ENCODE assay signal across 11 cellular contexts in the genomic region with DNA sequence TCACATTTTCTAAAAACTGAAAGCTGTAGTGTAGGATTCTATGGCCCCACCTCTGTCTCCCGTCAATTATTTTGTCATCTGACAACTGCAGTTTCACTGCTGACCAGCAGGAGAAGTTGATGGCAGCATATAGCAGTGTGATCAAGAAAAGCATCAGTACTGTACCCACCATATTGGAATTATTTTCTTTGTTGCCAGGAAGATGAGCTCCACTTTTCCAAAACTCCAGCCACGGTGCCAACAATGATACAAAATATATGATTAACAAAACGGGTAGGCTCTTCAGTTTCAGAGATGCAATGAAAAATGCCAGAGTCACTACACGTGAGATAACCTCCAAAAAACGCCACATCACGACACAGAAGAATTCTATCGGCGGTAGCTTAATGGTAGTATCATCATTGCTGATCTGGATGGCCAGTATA. TPM values are rescaled to one million over a fixed set of nuclear protein-coding genes. Genes with fewer than 3 reads are reported as not detected.
DNase-seq lines count a peak whose midpoint lies in the region; ATAC-seq and TF ChIP-seq lines count a peak whose summit lies in the region.
"Had no signal": no experiment of that assay in that cellular context is flagged by ENCODE, and none has a peak within 500 bp of the region (broad histone marks: within the 10 kb centered on the region; RNA-seq: fewer than 3 reads in every experiment).

No MANE protein-coding gene starts in this region.

- peak; percentile 28; the same call in 1 of the 2 replicates for TF ChIP-seq CTCF in WTC11 (IDR thresholded peaks at IDR 0.05)

- no peak overlapping the region for H2AK5ac ChIP-seq in trophoblast cell (ENCODE audit: low read length)

- H3K14ac ChIP-seq in trophoblast cell (ENCODE audit: low read length), result no peak overlapping the region

- H3K27me3 ChIP-seq in trophoblast cell (ENCODE audit: insufficient read depth, low read length), result no peaks in the 10 kb centered on the region
- H3K27me3 ChIP-seq: stomach had no signal

- H3K4me1 ChIP-seq in trophoblast cell (ENCODE audit: control insufficient read depth in 1 of 2, insufficient read depth in 2 of 2, low read length in 2 of 2), result no peaks in the 10 kb centered on the region
- H3K4me1 ChIP-seq: stomach had no signal

- H2BK5ac ChIP-seq in trophoblast cell (ENCODE audit: low read depth, low read length, poor library complexity), result no peak overlapping the region

- H3K4me1 Mint-ChIP-seq in WTC11, result peaks cover 2% of the 10 kb centered on the region; the same call in 1 of the 2 replicates

- H3K27ac ChIP-seq in trophoblast cell (ENCODE audit: low read depth, low read length), result no peak overlapping the region
- H3K27ac ChIP-seq: stomach had no signal

- H3K27me3 Mint-ChIP-seq in WTC11 (ENCODE audit: low read depth), result no peaks in the 10 kb centered on the region

- H4K91ac ChIP-seq in trophoblast cell (ENCODE audit: low read depth, low read length), result no peak overlapping the region

- H3K23ac ChIP-seq in trophoblast cell (ENCODE audit: low read length), result no peak overlapping the region

- H3K9ac ChIP-seq in trophoblast cell (ENCODE audit: low read length), result no peak overlapping the region

- no peaks in the 10 kb centered on the region for H3K79me1 ChIP-seq in trophoblast cell (ENCODE audit: low read length)

- WGBS in trophoblast cell (ENCODE audit: extremely low coverage, insufficient coverage, insufficient read length), result no CpG with 5 or more reads among the region's 8 CpGs

- CTCF ChIA-PET in WTC11 (lab: Charles Lee), result interaction anchor here (0.8 to 1.0 kb wide), 7 partner anchors 10 to 274 kb away, joined by 3 read pairs; no protein-coding TSS in a partner anchor

- H3K79me2 ChIP-seq in trophoblast cell (ENCODE audit: control insufficient read depth, insufficient read depth, low read length, poor library complexity), result no peaks in the 10 kb centered on the region

- H4K12ac ChIP-seq in trophoblast cell (ENCODE audit: low read depth, low read length), result no peak overlapping the region

- DNase-seq in NCI-H82 (lab: John Stamatoyannopoulos, UW), result peak; percentile 21
- DNase-seq in NCI-H82 treated with DMSO at 0.1 percent for 48 hours (lab: John Stamatoyannopoulos, UW; ENCODE audit: unreplicated experiment), result no peak
- DNase-seq in Jurkat, Clone E6-1 (ENCODE audit: low read depth, low spot score), result peak; percentile 39
- no peak for DNase-seq in WTC11 (ENCODE audit: low spot score)
- DNase-seq in trophoblast cell, result peak; percentile 11 to 63
- no peak for DNase-seq in NCI-H2196 (lab: John Stamatoyannopoulos, UW; ENCODE audit: unreplicated experiment)
- DNase-seq: activated T-cell treated with anti-CD3 and anti-CD28 coated beads, Interleukin-2, amount 50 U/mL, for 4 hours; left cardiac atrium; stomach had no signal

- no peaks in the 10 kb centered on the region for H3K9me3 ChIP-seq in trophoblast cell (ENCODE audit: insufficient read depth, low read depth, low read length)
- H3K9me3 ChIP-seq: stomach had no signal

- no peak overlapping the region for H3K4me2 ChIP-seq in trophoblast cell (ENCODE audit: low read length)

- no peak overlapping the region for H4K8ac ChIP-seq in trophoblast cell (ENCODE audit: low read depth, low read length)

- no peaks in the 10 kb centered on the region for H3K36me3 ChIP-seq in trophoblast cell (ENCODE audit: control insufficient read depth in 1 of 2, insufficient read depth in 2 of 2, low read length in 2 of 2)
- H3K36me3 ChIP-seq: stomach had no signal

- no peak overlapping the region for H3K27ac Mint-ChIP-seq in WTC11

- no peak overlapping the region for H2BK120ac ChIP-seq in trophoblast cell (ENCODE audit: insufficient read depth, low read length, poor library complexity)

- no peak overlapping the region for H2BK12ac ChIP-seq in trophoblast cell (ENCODE audit: low read length)

- POLR2A ChIA-PET in WTC11 (lab: Charles Lee), result no interaction called here

- no peak overlapping the region for H3K4me3 ChIP-seq in Jurkat, Clone E6-1 (ENCODE audit: low read length)
- no peak overlapping the region for H3K4me3 ChIP-seq in trophoblast cell (ENCODE audit: low read depth, low read length)
- H3K4me3 ChIP-seq: stomach had no signal

- ATAC-seq in WTC11 (peak; percentile 55; the same call in 1 of the 2 replicates), HG02970 (IDR thresholded peaks at IDR 0.05; ENCODE audit: low FRiP score, unreplicated experiment) (no peak), HG03460 (IDR thresholded peaks at IDR 0.05; ENCODE audit: unreplicated experiment) (no peak)
- ATAC-seq: activated T-cell treated with anti-CD3 and anti-CD28 coated beads, Interleukin-2, amount 50 U/mL, for 4 hours; left cardiac atrium had no signal

- peaks cover 63% of the 10 kb centered on the region for H3K9me3 Mint-ChIP-seq in WTC11
- H3K9me3 Mint-ChIP-seq: activated T-cell treated with anti-CD3 and anti-CD28 coated beads, Interleukin-2, amount 50 U/mL, for 4 hours had no signal

- no peak overlapping the region for H3K4ac ChIP-seq in trophoblast cell (ENCODE audit: low read depth, low read length)

- no peak overlapping the region for H3K18ac ChIP-seq in trophoblast cell (ENCODE audit: low read length)

- H3K4me3 Mint-ChIP-seq in WTC11, result no peak overlapping the region
- H3K4me3 Mint-ChIP-seq: activated T-cell treated with anti-CD3 and anti-CD28 coated beads, Interleukin-2, amount 50 U/mL, for 4 hours had no signal

- H2AFZ ChIP-seq in trophoblast cell (ENCODE audit: insufficient read depth, low read length, poor library complexity), result no peak overlapping the region

- H3K36me3 Mint-ChIP-seq in WTC11, result peaks cover 37% of the 10 kb centered on the region

TF ChIP-seq in WTC11, 78 proteins besides CTCF, POLR2A, EP300 and RAD21:
- no peak for TF ChIP-seq NR3C1 (CRISPR knock-in tag; conservative IDR thresholded peaks at IDR 0.05; ENCODE audit: low read depth)

RNA-seq across cellular contexts. Expression of a gene that starts 41.3 kb away (rescaled TPM):
- polyA plus RNA-seq in Jurkat, Clone E6-1 (2012; ENCODE audit: insufficient read depth, insufficient read length), result not detected
- not detected in 3 replicates for total RNA-seq in WTC11 (2021)
- polyA plus RNA-seq in trophoblast cell (2013), result not detected in 2 replicates
- total RNA-seq: activated T-cell treated with anti-CD3 and anti-CD28 coated beads, Interleukin-2, amount 50 U/mL, for 4 hours; left cardiac atrium; stomach had no signal
- polyA plus RNA-seq: stomach had no signal

Comparison
In these comparisons a context has a peak if more than half of its experiments do, and no peak if none do; other contexts are left out.
1. DNase-seq: peak in NCI-H82 (single experiment), Jurkat, Clone E6-1 (single experiment) and trophoblast cell (2 of 2); none in NCI-H82 treated with DMSO at 0.1 percent for 48 hours (single experiment), WTC11 (single experiment) and NCI-H2196 (single experiment).